Comparison of ENCODE assay signal across 14 cellular contexts in genomic region chr1:229238231-229238630, GRCh38. TPM values are rescaled to one million over a fixed set of nuclear protein-coding genes. Genes with fewer than 3 reads are reported as not detected.
DNase-seq lines count a peak whose midpoint lies in the region; ATAC-seq and TF ChIP-seq lines count a peak whose summit lies in the region.
"Had no signal": no experiment of that assay in that cellular context is flagged by ENCODE, and none has a peak within 500 bp of the region (broad histone marks: within the 10 kb centered on the region; RNA-seq: fewer than 3 reads in every experiment).

No MANE protein-coding gene starts in this region.

- no peak overlapping the region for H3K56ac ChIP-seq in IMR-90 (ENCODE audit: extremely low read depth, insufficient read depth, low read length)

- H3K9ac ChIP-seq in IMR-90 (ENCODE audit: low read depth, low read length), result no peak overlapping the region
- H3K9ac ChIP-seq: BLaER1 had no signal

- H3K18ac ChIP-seq in IMR-90 (ENCODE audit: low read depth, low read length), result peak overlapping the region; percentile 90

- peak overlapping the region; percentile 68 for H2BK120ac ChIP-seq in IMR-90 (ENCODE audit: low read depth, low read length)

- H4K20me1 ChIP-seq in IMR-90 (ENCODE audit: insufficient read depth, low read length), result no peaks in the 10 kb centered on the region
- H4K20me1 ChIP-seq: BLaER1 had no signal

- H2AFZ ChIP-seq in IMR-90 (replicated peaks; ENCODE audit: low read length, poor library complexity), result no peak overlapping the region

- peaks cover 24% of the 10 kb centered on the region for H3K27me3 Mint-ChIP-seq in osteocyte (ENCODE audit: unreplicated experiment)

- H3K4ac ChIP-seq in IMR-90 (ENCODE audit: low read depth, low read length), result peak overlapping the region; percentile 39; the same call in 1 of the 2 replicates

- H3K36me3 Mint-ChIP-seq in osteocyte (ENCODE audit: unreplicated experiment), result no peaks in the 10 kb centered on the region

- no peaks in the 10 kb centered on the region for H3K79me1 ChIP-seq in IMR-90 (ENCODE audit: low read depth in 1 of 2, low read length in 2 of 2)

- no peak for TF ChIP-seq RAD21 in IMR-90 (IDR thresholded peaks at IDR 0.05; ENCODE audit: low read length)

- no CpG with 5 or more reads among the region's 1 CpG for WGBS in IMR-90 (ENCODE audit: extremely low coverage in 2 of 2, insufficient read length in 1 of 2), 2 experiments

- peak overlapping the region; percentile 75; the same call in 1 of the 2 replicates for H4K5ac ChIP-seq in IMR-90 (ENCODE audit: low read depth, low read length)

- H2AK5ac ChIP-seq in IMR-90 (ENCODE audit: low read depth, low read length), result no peak overlapping the region

- H3K4me1 ChIP-seq in IMR-90 (ENCODE audit: control insufficient read depth, insufficient read depth, low read length) (peaks cover 2% of the 10 kb centered on the region; the same call in 1 of the 2 replicates), A673 (ENCODE audit: insufficient read depth, low read length, poor library complexity, severe bottlenecking) (no peaks in the 10 kb centered on the region)
- H3K4me1 ChIP-seq: BLaER1 had no signal

- dilution Hi-C loops in IMR-90 (cut with HindIII; ENCODE audit: low sequenced_read_pairs, unreplicated experiment), result no loop called here

- no TSS peak for BruUV-seq in IMR-90 (replicated peaks; lab: Mats Ljungman, UMichigan)
- BruUV-seq in A673 (replicated peaks; lab: Mats Ljungman, UMichigan), result no TSS peak

- H4K91ac ChIP-seq in IMR-90 (ENCODE audit: insufficient read depth, low read depth, low read length), result no peak overlapping the region

- POLR2A ChIA-PET in IMR-90 (lab: Charles Lee; ENCODE audit: unreplicated experiment), result no interaction called here
- POLR2A ChIA-PET in A673 (lab: Charles Lee; ENCODE audit: low non-redundant PET), result no interaction called here

- no peak overlapping the region for H3K4me2 ChIP-seq in IMR-90 (ENCODE audit: low read depth, low read length)
- H3K4me2 ChIP-seq: BLaER1 had no signal

- H3K23ac ChIP-seq in IMR-90 (ENCODE audit: low read depth, low read length), result peak overlapping the region; percentile 7; the same call in 1 of the 2 replicates

- H2BK5ac ChIP-seq in IMR-90 (ENCODE audit: low read depth, low read length, poor library complexity, severe bottlenecking), result peak overlapping the region; percentile 53

- H3K4me3 Mint-ChIP-seq in osteocyte (ENCODE audit: unreplicated experiment), result no peak overlapping the region

- peak; percentile 50 for ATAC-seq in IMR-90 (ENCODE audit: low read depth)
- no peak for ATAC-seq in GM18873 (IDR thresholded peaks at IDR 0.05; ENCODE audit: low FRiP score, unreplicated experiment)
- ATAC-seq: PC-3 had no signal

- H3K4me3 ChIP-seq in IMR-90 (ENCODE audit: insufficient read depth, low read depth, low read length), result no peak overlapping the region
- H3K4me3 ChIP-seq in A673 (ENCODE audit: low read depth, low read length, poor library complexity, severe bottlenecking), result no peak overlapping the region
- H3K4me3 ChIP-seq: BLaER1, SK-N-MC had no signal

- H2AK9ac ChIP-seq in IMR-90 (replicated peaks; ENCODE audit: low read depth, low read length, poor library complexity), result no peak overlapping the region

- H3K27ac Mint-ChIP-seq in osteocyte (ENCODE audit: unreplicated experiment), result no peak overlapping the region

- TF ChIP-seq POLR2A in IMR-90 (IDR thresholded peaks at IDR 0.05; ENCODE audit: low read depth, low read length), result no peak

- H3K9me3 Mint-ChIP-seq in osteocyte (ENCODE audit: unreplicated experiment), result peaks cover 9% of the 10 kb centered on the region

- H4K8ac ChIP-seq in IMR-90 (ENCODE audit: low read depth in 2 of 2, low read length in 2 of 2), result peak overlapping the region; percentile 53 to 66; a peak in 2 of 4 replicates

- intact Hi-C loops in IMR-90 (cut with micrococcal nuclease), result no loop called here
- intact Hi-C loops in A673 (cut with micrococcal nuclease; ENCODE audit: unreplicated experiment), result no loop called here

- DNase-seq in IMR-90, result no peak
- peak; percentile 30 for DNase-seq in superior temporal gyrus (ENCODE audit: extremely low spot score)
- DNase-seq in osteocyte (ENCODE audit: extremely low spot score, unreplicated experiment), result no peak
- DNase-seq in A673 (ENCODE audit: low spot score), result no peak
- DNase-seq: H7, KBM-7, NCI-H1092, NCI-H1694, PC-3 had no signal

- CTCF ChIA-PET in IMR-90 (lab: Yijun Ruan, JAX) (interaction anchor here (0.6 to 1.2 kb wide), 2 partner anchors 11 to 512 kb away, joined by 3 to 4 read pairs; no protein-coding TSS in a partner anchor), A673 (lab: Charles Lee) (no interaction called here)

- H3K4me1 Mint-ChIP-seq in osteocyte (ENCODE audit: unreplicated experiment), result peaks cover 1% of the 10 kb centered on the region

- no peaks in the 10 kb centered on the region for H3K9me3 ChIP-seq in IMR-90 (ENCODE audit: control insufficient read depth, insufficient read depth, low read length)
- H3K9me3 ChIP-seq in A673 (ENCODE audit: low read depth, low read length, poor library complexity, severe bottlenecking), result no peaks in the 10 kb centered on the region

- H3K36me3 ChIP-seq in IMR-90 (ENCODE audit: control insufficient read depth, insufficient read depth, low read length) (no peaks in the 10 kb centered on the region), A673 (ENCODE audit: insufficient read depth, low read length, poor library complexity, severe bottlenecking) (no peaks in the 10 kb centered on the region)
- H3K36me3 ChIP-seq: BLaER1 had no signal

- H3K27ac ChIP-seq in IMR-90 (ENCODE audit: insufficient read depth, low read length), result no peak overlapping the region; the same call in 1 of the 2 replicates
- H3K27ac ChIP-seq in cingulate gyrus (ENCODE audit: low read depth, low read length), result peak overlapping the region; percentile 26
- H3K27ac ChIP-seq in layer of hippocampus (ENCODE audit: low read depth, low read length), result peak overlapping the region; percentile 81
- H3K27ac ChIP-seq in A673 (ENCODE audit: low read depth, low read length, poor library complexity, severe bottlenecking), result no peak overlapping the region
- H3K27ac ChIP-seq: BLaER1, SK-N-MC had no signal

- no peak overlapping the region for H2BK15ac ChIP-seq in IMR-90 (ENCODE audit: low read depth, low read length)

- peaks cover 14% of the 10 kb centered on the region for H3K27me3 ChIP-seq in IMR-90 (ENCODE audit: control insufficient read depth, insufficient read depth, low read length)
- H3K27me3 ChIP-seq in layer of hippocampus (ENCODE audit: control insufficient read depth, insufficient read depth, low read length), result no peaks in the 10 kb centered on the region
- no peaks in the 10 kb centered on the region for H3K27me3 ChIP-seq in A673 (replicated peaks; ENCODE audit: insufficient read depth, low read depth, low read length, poor library complexity)
- H3K27me3 ChIP-seq: BLaER1 had no signal

- H3K14ac ChIP-seq in IMR-90 (replicated peaks; ENCODE audit: low read depth, low read length), result 0 out of 2 replicates have a peak overlapping the region, but pooled peaks have one; percentile 78

- in situ Hi-C loops in IMR-90 (cut with MboI; ENCODE audit: low sequenced_read_pairs), result loop anchor here (10.0 kb wide), 1 partner anchor 503 kb away; the partner anchor contains the start of gene RHOU

- no peak for TF ChIP-seq CTCF in IMR-90 (conservative IDR thresholded peaks at IDR 0.05; ENCODE audit: low read depth, low read length)
- no peak for TF ChIP-seq CTCF in osteocyte (IDR thresholded peaks at IDR 0.05)
- TF ChIP-seq CTCF in A673 (conservative IDR thresholded peaks at IDR 0.05; ENCODE audit: low read depth, low read length), result no peak

- peak overlapping the region; percentile 34; the same call in 1 of the 2 replicates for H2BK20ac ChIP-seq in IMR-90 (ENCODE audit: low read depth, low read length)

- H3K9me1 ChIP-seq in IMR-90 (ENCODE audit: insufficient read depth, low read length), result no peaks in the 10 kb centered on the region

TF ChIP-seq in IMR-90, 13 proteins besides CTCF, POLR2A, EP300 and RAD21:
- no peak for TF ChIP-seq MXI1 (IDR thresholded peaks at IDR 0.05; ENCODE audit: borderline replicate concordance, low read depth, low read length)
- TF ChIP-seq MAFK (IDR thresholded peaks at IDR 0.05; ENCODE audit: low read depth, low read length), result peak; percentile 86

RNA-seq across cellular contexts. Expression of gene RAB4A, which starts 32.7 kb away (rescaled TPM):
- total RNA-seq in IMR-90 (2012; rRNA removed), result 26.2 and 33.3 TPM in 2 replicates
- 23.9 and 25.6 TPM in 2 replicates for polyA plus RNA-seq in IMR-90 (2012; rRNA removed)
- polyA plus RNA-seq in IMR-90 (2012; cell fraction: cytosol; rRNA removed), result 24.6 and 26.8 TPM in 2 replicates
- 9.4 and 14.7 TPM in 2 replicates for polyA plus RNA-seq in IMR-90 (2012; cell fraction: nucleus; rRNA removed; ENCODE audit: low replicate concordance)
- 51.9 and 53.1 TPM in 2 replicates for total RNA-seq in osteocyte
- total RNA-seq in A673 (2021), result 46.5 and 51.6 TPM in 2 replicates

Comparison
In these comparisons a context has a peak if more than half of its experiments do, and no peak if none do; other contexts are left out.
1. H3K27ac ChIP-seq: peak in cingulate gyrus (single experiment) and layer of hippocampus (single experiment); none in IMR-90 (single experiment) and A673 (single experiment).